Comparison of ENCODE assay signal across 13 cellular contexts in genomic region chr10:84348860-84349259, GRCh38. TPM values are rescaled to one million over a fixed set of nuclear protein-coding genes. Genes with fewer than 3 reads are reported as not detected.
DNase-seq lines count a peak whose midpoint lies in the region; ATAC-seq and TF ChIP-seq lines count a peak whose summit lies in the region.
"Had no signal": no experiment of that assay in that cellular context is flagged by ENCODE, and none has a peak within 500 bp of the region (broad histone marks: within the 10 kb centered on the region; RNA-seq: fewer than 3 reads in every experiment).

No MANE protein-coding gene starts in this region.

- WGBS in mammary epithelial cell (ENCODE audit: low coverage, missing lambda C conversion rate), result 20% methylated on average over 2 of the region's 2 CpGs

- no peak overlapping the region for H3K4me3 Mint-ChIP-seq in activated naive CD4-positive, alpha-beta T cell treated with anti-CD3 and anti-CD28 coated beads, Interleukin-2, amount 50 U/mL, for 24 hours
- no peak overlapping the region for H3K4me3 Mint-ChIP-seq in activated CD4-positive, alpha-beta memory T cell treated with anti-CD3 and anti-CD28 coated beads, Interleukin-2, amount 10 ng/mL, durations not matched to agents 7 days and 5 days
- H3K4me3 Mint-ChIP-seq in Calu3 (ENCODE audit: low read depth, unreplicated experiment), result no peak overlapping the region
- H3K4me3 Mint-ChIP-seq: activated T-helper 1 cell treated with anti-CD3 and anti-CD28 coated beads, Interleukin-12 subunit alpha, Interleukin-12 subunit beta, Interleukin-2, Interleukin-4 antibody, amounts not matched to agents 30 ng/mL and 10 ng/mL and 1 ng/mL, durations not matched to agents 14 hours and 24 hours and 36 hours had no signal

- H3K27me3 Mint-ChIP-seq in activated naive CD4-positive, alpha-beta T cell treated with anti-CD3 and anti-CD28 coated beads, Interleukin-2, amount 50 U/mL, for 24 hours, result no peaks in the 10 kb centered on the region
- H3K27me3 Mint-ChIP-seq in activated CD4-positive, alpha-beta memory T cell treated with anti-CD3 and anti-CD28 coated beads, Interleukin-2, amount 10 ng/mL, durations not matched to agents 7 days and 5 days, result no peaks in the 10 kb centered on the region
- H3K27me3 Mint-ChIP-seq in Calu3 (ENCODE audit: unreplicated experiment), result no peaks in the 10 kb centered on the region

- H3K27me3 ChIP-seq in mammary epithelial cell (ENCODE audit: insufficient read depth, low read length) (no peaks in the 10 kb centered on the region), vagina (no peaks in the 10 kb centered on the region)

- H3K9me3 ChIP-seq in mammary epithelial cell (replicated peaks; ENCODE audit: insufficient read depth, low read length), result no peaks in the 10 kb centered on the region
- H3K9me3 ChIP-seq in vagina, result no peaks in the 10 kb centered on the region

- peak overlapping the region; percentile 9 for H3K4me2 ChIP-seq in mammary epithelial cell (ENCODE audit: insufficient read depth, low read depth, low read length)

- H3K27ac ChIP-seq in mammary epithelial cell (ENCODE audit: insufficient read depth, low read depth, low read length) (peak overlapping the region; percentile 22), vagina (peak overlapping the region; percentile 50)
- H3K27ac ChIP-seq: WERI-Rb-1 had no signal

- POLR2A ChIA-PET in activated CD4-positive, alpha-beta memory T cell treated with anti-CD3 and anti-CD28 coated beads, Interleukin-2, amount 10 ng/mL, durations not matched to agents 7 days and 5 days (lab: Charles Lee), result no interaction called here

- H3K4me3 ChIP-seq in mammary epithelial cell (replicated peaks in 1 of 3; ENCODE audit: insufficient read depth in 1 of 3, low read depth in 2 of 3, low read length in 3 of 3) (no peak overlapping the region), vagina (no peak overlapping the region)

- no peak for TF ChIP-seq CTCF in mammary epithelial cell (conservative IDR thresholded peaks at IDR 0.05 in 1 of 2, IDR thresholded peaks at IDR 0.05 in 1 of 2; ENCODE audit: extremely low read depth in 1 of 2, insufficient read depth in 1 of 2, low read depth in 1 of 2, low read length in 2 of 2)
- TF ChIP-seq CTCF in vagina (IDR thresholded peaks at IDR 0.05), result no peak
- no peak for TF ChIP-seq CTCF in Calu3 (IDR thresholded peaks at IDR 0.05; ENCODE audit: unreplicated experiment)

- H3K79me2 ChIP-seq in mammary epithelial cell (ENCODE audit: insufficient read depth, low read length), result peaks cover 78% of the 10 kb centered on the region

- H4K20me1 ChIP-seq in mammary epithelial cell (ENCODE audit: insufficient read depth, low read length), result no peaks in the 10 kb centered on the region

- peaks cover 5% of the 10 kb centered on the region for H3K4me1 ChIP-seq in mammary epithelial cell (ENCODE audit: insufficient read depth, low read length)
- peaks cover 27% of the 10 kb centered on the region for H3K4me1 ChIP-seq in vagina

- no peak for TF ChIP-seq POLR2A in vagina (IDR thresholded peaks at IDR 0.05)

- no TSS peak for BruUV-seq in mammary epithelial cell (replicated peaks; lab: Mats Ljungman, UMichigan)
- no TSS peak for BruUV-seq in Calu3 (replicated peaks; lab: Mats Ljungman, UMichigan)

- H3K9me3 Mint-ChIP-seq in activated naive CD4-positive, alpha-beta T cell treated with anti-CD3 and anti-CD28 coated beads, Interleukin-2, amount 50 U/mL, for 24 hours, result no peaks in the 10 kb centered on the region
- peaks cover 3% of the 10 kb centered on the region for H3K9me3 Mint-ChIP-seq in activated CD4-positive, alpha-beta memory T cell treated with anti-CD3 and anti-CD28 coated beads, Interleukin-2, amount 10 ng/mL, durations not matched to agents 7 days and 5 days
- H3K9me3 Mint-ChIP-seq in Calu3 (ENCODE audit: low read depth, unreplicated experiment), result no peaks in the 10 kb centered on the region
- H3K9me3 Mint-ChIP-seq: activated T-helper 1 cell treated with anti-CD3 and anti-CD28 coated beads, Interleukin-12 subunit alpha, Interleukin-12 subunit beta, Interleukin-2, Interleukin-4 antibody, amounts not matched to agents 30 ng/mL and 10 ng/mL and 1 ng/mL, durations not matched to agents 14 hours and 24 hours and 36 hours had no signal

- peaks cover 10% of the 10 kb centered on the region for H3K36me3 Mint-ChIP-seq in activated naive CD4-positive, alpha-beta T cell treated with anti-CD3 and anti-CD28 coated beads, Interleukin-2, amount 50 U/mL, for 24 hours
- peaks cover 17% of the 10 kb centered on the region for H3K36me3 Mint-ChIP-seq in activated CD4-positive, alpha-beta memory T cell treated with anti-CD3 and anti-CD28 coated beads, Interleukin-2, amount 10 ng/mL, durations not matched to agents 7 days and 5 days (ENCODE audit: low read depth)
- peaks cover 6% of the 10 kb centered on the region for H3K36me3 Mint-ChIP-seq in Calu3 (ENCODE audit: insufficient read depth, unreplicated experiment)

- dilution Hi-C loops in mammary epithelial cell (cut with HindIII; ENCODE audit: low sequenced_read_pairs), result no loop called here

- H3K36me3 ChIP-seq in mammary epithelial cell (ENCODE audit: insufficient read depth, low read length), result peaks cover 2% of the 10 kb centered on the region
- H3K36me3 ChIP-seq in vagina, result no peaks in the 10 kb centered on the region
- H3K36me3 ChIP-seq: WERI-Rb-1 had no signal

- peaks cover 58% of the 10 kb centered on the region for H3K4me1 Mint-ChIP-seq in activated naive CD4-positive, alpha-beta T cell treated with anti-CD3 and anti-CD28 coated beads, Interleukin-2, amount 50 U/mL, for 24 hours
- H3K4me1 Mint-ChIP-seq in activated CD4-positive, alpha-beta memory T cell treated with anti-CD3 and anti-CD28 coated beads, Interleukin-2, amount 10 ng/mL, durations not matched to agents 7 days and 5 days, result peaks cover 33% of the 10 kb centered on the region
- no peaks in the 10 kb centered on the region for H3K4me1 Mint-ChIP-seq in Calu3 (ENCODE audit: low read depth, unreplicated experiment)

- no peak overlapping the region for H3K9ac ChIP-seq in mammary epithelial cell (ENCODE audit: insufficient read depth, low read length)

- in situ Hi-C loops in mammary epithelial cell (cut with MboI; ENCODE audit: low sequenced_read_pairs in 2 of 2), result no loop called here

- no peak overlapping the region for H2AFZ ChIP-seq in mammary epithelial cell (ENCODE audit: low read depth, low read length)

- intact Hi-C loops in mammary epithelial cell (cut with micrococcal nuclease) (no loop called here), vagina (cut with DNase I) (no loop called here), Calu3 (cut with micrococcal nuclease; ENCODE audit: unreplicated experiment) (no loop called here)

- DNase-seq in activated naive CD4-positive, alpha-beta T cell treated with Interleukin-2 at 50 U/mL for 16 hours, result no peak
- DNase-seq in mammary epithelial cell (peak; percentile 27), hepatic stellate cell (ENCODE audit: low spot score) (peak; percentile 47), vagina (ENCODE audit: extremely low spot score in 2 of 2) (no peak), Calu3 (no peak)
- DNase-seq in activated CD4-positive, alpha-beta memory T cell treated with anti-CD3 and anti-CD28 coated beads, Interleukin-2, amount 10 ng/mL, durations not matched to agents 7 days and 5 days, result no peak
- DNase-seq: effector memory CD4-positive, alpha-beta T cell; islet precursor cell; NCI-H1436 treated with DMSO at 0.1 percent for 48 hours; WERI-Rb-1 had no signal

- peak overlapping the region; percentile 90 for H3K27ac Mint-ChIP-seq in activated naive CD4-positive, alpha-beta T cell treated with anti-CD3 and anti-CD28 coated beads, Interleukin-2, amount 50 U/mL, for 24 hours
- no peak overlapping the region for H3K27ac Mint-ChIP-seq in activated CD4-positive, alpha-beta memory T cell treated with anti-CD3 and anti-CD28 coated beads, Interleukin-2, amount 10 ng/mL, durations not matched to agents 7 days and 5 days
- H3K27ac Mint-ChIP-seq in Calu3 (ENCODE audit: unreplicated experiment), result no peak overlapping the region
- H3K27ac Mint-ChIP-seq: activated T-helper 1 cell treated with anti-CD3 and anti-CD28 coated beads, Interleukin-12 subunit alpha, Interleukin-12 subunit beta, Interleukin-2, Interleukin-4 antibody, amounts not matched to agents 30 ng/mL and 10 ng/mL and 1 ng/mL, durations not matched to agents 14 hours and 24 hours and 36 hours had no signal

- CTCF ChIA-PET in mammary epithelial cell (lab: Charles Lee; ENCODE audit: low non-redundant PET) (interaction anchor here (0.6 kb wide), 1 partner anchor 191 kb away, joined by 3 read pairs; no protein-coding TSS in a partner anchor), Calu3 (lab: Charles Lee) (no interaction called here)
- CTCF ChIA-PET in activated CD4-positive, alpha-beta memory T cell treated with anti-CD3 and anti-CD28 coated beads, Interleukin-2, amount 10 ng/mL, durations not matched to agents 7 days and 5 days (lab: Charles Lee), result interaction anchor here (0.8 kb wide), 1 partner anchor 14 kb away, joined by 3 read pairs; no protein-coding TSS in a partner anchor

- ATAC-seq in GM21423 (IDR thresholded peaks at IDR 0.05; ENCODE audit: unreplicated experiment), result no peak

RNA-seq across cellular contexts. Expression of gene CCSER2, which starts 20.5 kb away (rescaled TPM):
- total RNA-seq in mammary epithelial cell, result 10 to 100 TPM; 45.3 to 73.3 TPM
- 26.2 TPM for polyA plus RNA-seq in mammary epithelial cell
- 25.9 TPM for polyA minus RNA-seq in mammary epithelial cell
- 62.1 TPM for total RNA-seq in vagina
- 10 to 100 TPM; 80.2 to 87.9 TPM for total RNA-seq in activated CD4-positive, alpha-beta memory T cell treated with anti-CD3 and anti-CD28 coated beads, Interleukin-2, amount 10 ng/mL, durations not matched to agents 7 days and 5 days
- total RNA-seq in Calu3 (2022), result 20.6 and 27.8 TPM in 2 replicates

Comparison
In these comparisons a context has a peak if more than half of its experiments do, and no peak if none do; other contexts are left out.
1. DNase-seq: peak in mammary epithelial cell (single experiment) and hepatic stellate cell (single experiment); none in activated naive CD4-positive, alpha-beta T cell treated with Interleukin-2 at 50 U/mL for 16 hours (single experiment), vagina (0 of 2), activated CD4-positive, alpha-beta memory T cell treated with anti-CD3 and anti-CD28 coated beads, Interleukin-2, amount 10 ng/mL, durations not matched to agents 7 days and 5 days (single experiment) and Calu3 (single experiment).